In the genomic region with DNA sequence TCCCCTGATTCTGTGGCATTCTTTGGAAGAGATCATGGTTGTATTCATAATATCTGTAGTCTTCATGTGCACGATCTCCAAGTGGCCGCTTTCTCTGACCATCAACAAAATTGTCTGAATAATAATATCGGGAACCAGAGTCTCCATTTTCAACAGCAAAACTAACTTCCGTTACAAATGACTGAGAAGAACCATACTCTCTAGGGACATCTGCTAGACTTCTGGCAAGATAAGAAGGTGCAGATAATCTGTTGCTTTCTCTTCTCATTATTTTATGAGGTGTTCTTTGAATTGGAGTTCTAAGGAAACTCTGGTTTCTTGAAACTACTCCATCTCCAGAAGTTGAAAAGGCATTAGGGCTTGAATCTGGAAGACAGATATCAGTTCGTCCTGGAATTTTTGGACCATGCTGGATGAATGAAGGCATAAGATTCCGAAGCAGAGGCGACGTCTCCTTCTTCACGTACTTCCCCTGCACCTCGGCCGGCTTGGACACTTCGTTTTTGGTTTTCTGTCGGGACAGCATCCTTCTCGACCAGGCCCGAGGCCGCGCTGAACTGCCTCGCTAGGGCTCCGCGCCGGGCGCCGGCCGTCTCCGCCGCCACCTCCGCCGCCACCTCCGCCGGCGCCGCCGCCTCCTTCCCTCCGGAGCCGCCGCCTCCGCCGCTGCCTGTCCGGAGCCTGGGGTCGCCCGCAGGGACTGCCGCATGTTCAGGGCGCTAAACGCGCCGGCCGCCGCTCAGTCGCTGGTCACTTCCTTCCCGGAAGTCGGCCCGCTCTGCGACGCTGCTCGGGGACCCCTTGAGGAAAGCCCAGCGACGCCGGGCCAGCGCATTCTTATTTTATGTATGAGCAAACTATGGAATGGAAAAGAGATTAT, we compare ENCODE assay signal across 9 cellular contexts. TPM values are rescaled to one million over a fixed set of nuclear protein-coding genes. Genes with fewer than 3 reads are reported as not detected.
A peak's percentile ranks its signal among the peaks of the same experiment; 100 is the strongest.
DNase-seq lines count a peak whose midpoint lies in the region; ATAC-seq and TF ChIP-seq lines count a peak whose summit lies in the region.
"Not testable (repeated sequence)": the region's sequence is repeated elsewhere in the genome, so short reads cannot be mapped to it uniquely, and the experiment has no call there.
"Had no signal": no experiment of that assay in that cellular context is flagged by ENCODE, and none has a peak within 500 bp of the region (broad histone marks: within the 10 kb centered on the region; RNA-seq: fewer than 3 reads in every experiment).

No MANE protein-coding gene starts in this region.

- not testable (repeated sequence) for H3K4ac ChIP-seq in IMR-90 (ENCODE audit: low read depth, low read length)

- H3K4me1 ChIP-seq in IMR-90 (ENCODE audit: control insufficient read depth, insufficient read depth, low read length) = not testable (repeated sequence)

- not testable (repeated sequence) for H3K79me1 ChIP-seq in IMR-90 (ENCODE audit: low read depth in 1 of 2, low read length in 2 of 2)

- H2AFZ ChIP-seq in IMR-90 (replicated peaks; ENCODE audit: low read length, poor library complexity) = peak overlapping the region; percentile 70

- H3K23ac ChIP-seq in IMR-90 (ENCODE audit: low read depth, low read length) = not testable (repeated sequence)

- H4K5ac ChIP-seq in IMR-90 (ENCODE audit: low read depth, low read length) = not testable (repeated sequence)

- H4K91ac ChIP-seq in IMR-90 (ENCODE audit: insufficient read depth, low read depth, low read length) = not testable (repeated sequence)

- not testable (repeated sequence) for H2AK9ac ChIP-seq in IMR-90 (replicated peaks; ENCODE audit: low read depth, low read length, poor library complexity)

- in situ Hi-C loops in IMR-90 (cut with MboI; ENCODE audit: low sequenced_read_pairs) = not testable (repeated sequence)

- H3K9me3 ChIP-seq in IMR-90 (ENCODE audit: control insufficient read depth, insufficient read depth, low read length) = not testable (repeated sequence)

- TF ChIP-seq CTCF in AG04449 (IDR thresholded peaks at IDR 0.05; ENCODE audit: insufficient read depth, low read length, missing control alignments); HFF-Myc (IDR thresholded peaks at IDR 0.05; ENCODE audit: low read depth, low read length, missing control alignments); IMR-90 (conservative IDR thresholded peaks at IDR 0.05; ENCODE audit: low read depth, low read length): not testable (repeated sequence)

- H3K9me1 ChIP-seq in IMR-90 (ENCODE audit: insufficient read depth, low read length) = not testable (repeated sequence)

- not testable (repeated sequence) for H3K27me3 ChIP-seq in IMR-90 (ENCODE audit: control insufficient read depth, insufficient read depth, low read length)

- H2AK5ac ChIP-seq in IMR-90 (ENCODE audit: low read depth, low read length) = not testable (repeated sequence)

- CTCF ChIA-PET in AG04449 (lab: Yijun Ruan, JAX); IMR-90 (lab: Yijun Ruan, JAX): not testable (repeated sequence)

- H3K4me3 ChIP-seq in AG04449 (ENCODE audit: low read depth, low read length) = peak overlapping the region; percentile 54
- H3K4me3 ChIP-seq in HFF-Myc (replicated peaks; ENCODE audit: low read depth, low read length) = peak overlapping the region; percentile 45
- H3K4me3 ChIP-seq in IMR-90 (ENCODE audit: insufficient read depth, low read depth, low read length) = peak overlapping the region; percentile 46

- WGBS in IMR-90 (ENCODE audit: extremely low coverage in 2 of 2, insufficient read length in 1 of 2), 2 experiments = 21% methylated on average over 9 of the region's 59 CpGs; no CpG with 5 or more reads in 1 of the 2 experiments

- not testable (repeated sequence) for H3K14ac ChIP-seq in IMR-90 (replicated peaks; ENCODE audit: low read depth, low read length)

- POLR2A ChIA-PET in AG04449 (lab: Yijun Ruan, JAX); IMR-90 (lab: Charles Lee; ENCODE audit: unreplicated experiment): not testable (repeated sequence)

- peak overlapping the region; percentile 89 for H3K4me2 ChIP-seq in IMR-90 (ENCODE audit: low read depth, low read length)

- not testable (repeated sequence) for H2BK5ac ChIP-seq in IMR-90 (ENCODE audit: low read depth, low read length, poor library complexity, severe bottlenecking)

- not testable (repeated sequence) for H2BK15ac ChIP-seq in IMR-90 (ENCODE audit: low read depth, low read length)

- H3K9ac ChIP-seq in IMR-90 (ENCODE audit: low read depth, low read length) = peak overlapping the region; percentile 81

- dilution Hi-C loops in IMR-90 (cut with HindIII; ENCODE audit: low sequenced_read_pairs, unreplicated experiment) = not testable (repeated sequence)

- H4K20me1 ChIP-seq in IMR-90 (ENCODE audit: insufficient read depth, low read length) = not testable (repeated sequence)

- H3K36me3 ChIP-seq in IMR-90 (ENCODE audit: control insufficient read depth, insufficient read depth, low read length) = not testable (repeated sequence)

- H4K8ac ChIP-seq in IMR-90 (ENCODE audit: low read depth in 2 of 2, low read length in 2 of 2) = peak overlapping the region in 1 of 2 experiments; percentile 49; a peak in 1 of 4 replicates

- DNase-seq in AG04449 (ENCODE audit: low read depth, low spot score); HFF-Myc (ENCODE audit: extremely low read depth, low read depth); IMR-90; left lobe of liver (ENCODE audit: low spot score): not testable (repeated sequence)
- DNase-seq in activated CD8-positive, alpha-beta memory T cell treated with anti-CD3 and anti-CD28 coated beads, Interleukin-2, amount 50 U/mL, for 4 hours = peak; percentile 15
- DNase-seq in dermis blood vessel endothelial cell = peak; percentile 42
- peak in 2 of 3 donors; percentile 6 for DNase-seq in stimulated activated CD4-positive, alpha-beta T cell treated with anti-CD3 and anti-CD28 coated beads, Interleukin-12 subunit alpha, Interleukin-12 subunit beta, amount 100 ng/mL, for 48 hours (ENCODE audit: low read depth in 2 of 3, low spot score in 1 of 3)

- H2BK120ac ChIP-seq in IMR-90 (ENCODE audit: low read depth, low read length) = not testable (repeated sequence)

- not testable (repeated sequence) for TF ChIP-seq RAD21 in IMR-90 (IDR thresholded peaks at IDR 0.05; ENCODE audit: low read length)

- not testable (repeated sequence) for BruUV-seq in IMR-90 (replicated peaks; lab: Mats Ljungman, UMichigan)

- TF ChIP-seq POLR2A in IMR-90 (IDR thresholded peaks at IDR 0.05; ENCODE audit: low read depth, low read length) = not testable (repeated sequence)

- not testable (repeated sequence) for H3K56ac ChIP-seq in IMR-90 (ENCODE audit: extremely low read depth, insufficient read depth, low read length)

- not testable (repeated sequence) for H2BK20ac ChIP-seq in IMR-90 (ENCODE audit: low read depth, low read length)

- intact Hi-C loops in IMR-90 (cut with micrococcal nuclease) = not testable (repeated sequence)

- H3K27ac ChIP-seq in IMR-90 (ENCODE audit: insufficient read depth, low read length) = not testable (repeated sequence)

- ATAC-seq in GM18519 (IDR thresholded peaks at IDR 0.05; ENCODE audit: low FRiP score, unreplicated experiment) (peak; percentile 67), IMR-90 (ENCODE audit: low read depth) (peak; percentile 80), left lobe of liver (peak; percentile 39)

- H3K18ac ChIP-seq in IMR-90 (ENCODE audit: low read depth, low read length) = not testable (repeated sequence)

RNA-seq across cellular contexts. Expression of a gene that starts 6.4 kb away (rescaled TPM):
- total RNA-seq in IMR-90 (2012; rRNA removed) (0.28 and 0.54 TPM in 2 replicates), dermis blood vessel endothelial cell (0.05 and 0.17 TPM in 2 replicates), left lobe of liver (not detected)
- polyA plus RNA-seq in IMR-90 (2012; rRNA removed) = 0.36 and 0.42 TPM in 2 replicates
- polyA plus RNA-seq in IMR-90 (2012; cell fraction: cytosol; rRNA removed) = 0.08 and 0.09 TPM in 2 replicates
- polyA plus RNA-seq in IMR-90 (2012; cell fraction: nucleus; rRNA removed; ENCODE audit: low replicate concordance) = 0.03 and 0.58 TPM in 2 replicates
- total RNA-seq: A172 had no signal
